Comparison of ENCODE assay signal across 23 cellular contexts in genomic region chr22:20905415-20906386, GRCh38. TPM values are rescaled to one million over a fixed set of nuclear protein-coding genes. Genes with fewer than 3 reads are reported as not detected.
DNase-seq lines count a peak whose midpoint lies in the region; ATAC-seq, FAIRE-seq and TF ChIP-seq lines count a peak whose summit lies in the region.
"Had no signal": no experiment of that assay in that cellular context is flagged by ENCODE, and none has a peak within 500 bp of the region (broad histone marks: within the 10 kb centered on the region; RNA-seq: fewer than 3 reads in every experiment).

No MANE protein-coding gene starts in this region.

- H3K9me3 ChIP-seq in breast epithelium (no peaks in the 10 kb centered on the region), RWPE2 (ENCODE audit: severe bottlenecking) (no peaks in the 10 kb centered on the region), kidney (ENCODE audit: control insufficient read depth in 1 of 2, low read length in 2 of 2) (no peaks in the 10 kb centered on the region), body of pancreas (no peaks in the 10 kb centered on the region)
- H3K9me3 ChIP-seq: MG63, uterus had no signal

- FAIRE-seq in kidney (lab: Jason Lieb, UNC) (no peak), urothelium cell line (lab: Jason Lieb, UNC) (peak; percentile 56)
- FAIRE-seq: GM18507 had no signal

- WGBS in body of pancreas, 2 donors, result 56 to 61% methylated on average over 4 of the region's 4 CpGs

- POLR2A ChIA-PET in MCF 10A (lab: Yijun Ruan, JAX), result interaction anchor here (0.6 to 4.6 kb wide), 17 partner anchors 8 to 787 kb away, joined by 3 to 58 read pairs (median 4); partner anchors contain the start of genes CRKL, LZTR1 and SNAP29
- POLR2A ChIA-PET in activated CD4-positive, alpha-beta T cell treated with anti-CD3 and anti-CD28 coated beads for 36 hours (lab: Charles Lee), result no interaction called here

- H3K4me1 ChIP-seq in breast epithelium (no peaks in the 10 kb centered on the region), RWPE2 (ENCODE audit: insufficient read depth, poor library complexity, severe bottlenecking) (peaks cover 19% of the 10 kb centered on the region), kidney (ENCODE audit: control insufficient read depth in 1 of 2, insufficient read depth in 1 of 2, low read depth in 1 of 2, low read length in 2 of 2) (no peaks in the 10 kb centered on the region), body of pancreas (no peaks in the 10 kb centered on the region)
- H3K4me1 ChIP-seq: uterus had no signal

- H3K27me3 ChIP-seq in breast epithelium (no peaks in the 10 kb centered on the region), RWPE2 (ENCODE audit: insufficient read depth, poor library complexity, severe bottlenecking) (no peaks in the 10 kb centered on the region), body of pancreas (no peaks in the 10 kb centered on the region)
- H3K27me3 ChIP-seq: MG63, uterus had no signal

- CTCF ChIA-PET in MCF 10A (lab: Yijun Ruan, JAX), result interaction anchor here (0.6 to 3.8 kb wide), 6 partner anchors 12 to 393 kb away, joined by 3 to 18 read pairs (median 4); partner anchors contain the start of gene CRKL
- CTCF ChIA-PET in activated CD4-positive, alpha-beta T cell treated with anti-CD3 and anti-CD28 coated beads for 36 hours (lab: Charles Lee), result interaction anchor here (0.6 kb wide), 1 partner anchor 437 kb away, joined by 4 read pairs; no protein-coding TSS in a partner anchor

- H3K4me3 Mint-ChIP-seq in MCF 10A (ENCODE audit: unreplicated experiment), result peak overlapping the region; percentile 52
- H3K4me3 Mint-ChIP-seq in activated CD4-positive, alpha-beta T cell treated with anti-CD3 and anti-CD28 coated beads for 36 hours, result no peak overlapping the region
- H3K4me3 Mint-ChIP-seq: activated CD4-positive, alpha-beta memory T cell treated with anti-CD3 and anti-CD28 coated beads, Interleukin-2, amount 10 ng/mL, durations not matched to agents 7 days and 5 days; activated naive CD8-positive, alpha-beta T cell treated with anti-CD3 and anti-CD28 coated beads, Interleukin-2, amount 10 ng/mL, durations not matched to agents 7 days and 5 days; activated T-cell treated with anti-CD3 and anti-CD28 coated beads, Interleukin-2, amount 50 U/mL, for 24 hours; CD4-positive, CD25-positive, alpha-beta regulatory T cell; nephron; stimulated activated naive CD8-positive, alpha-beta T cell treated with anti-CD3 and anti-CD28 coated beads, Interleukin-15, Interleukin-2, amounts not matched to agents 100 ng/mL and 50 ng/mL, for 24 hours had no signal

- peaks cover 15% of the 10 kb centered on the region for H3K4me1 Mint-ChIP-seq in MCF 10A (ENCODE audit: insufficient read depth, unreplicated experiment)
- H3K4me1 Mint-ChIP-seq in activated CD4-positive, alpha-beta T cell treated with anti-CD3 and anti-CD28 coated beads for 36 hours, result no peaks in the 10 kb centered on the region
- H3K4me1 Mint-ChIP-seq: nephron had no signal

- no peak overlapping the region for H3K9ac ChIP-seq in kidney (ENCODE audit: low read length in 2 of 2)

- H3K27ac ChIP-seq in breast epithelium (no peak overlapping the region), RWPE2 (ENCODE audit: poor library complexity, severe bottlenecking) (peak overlapping the region; percentile 68), kidney (ENCODE audit: low read depth in 2 of 2, low read length in 2 of 2) (no peak overlapping the region), body of pancreas (no peak overlapping the region)

- ATAC-seq in RWPE2 (ENCODE audit: low read depth) (peak; percentile 59), body of pancreas (no peak)
- ATAC-seq in activated CD4-positive, alpha-beta T cell treated with anti-CD3 and anti-CD28 coated beads for 36 hours, result no peak
- ATAC-seq: Panc1 had no signal

- peak overlapping the region; percentile 95 for H3K27ac Mint-ChIP-seq in MCF 10A (ENCODE audit: low read depth, unreplicated experiment)
- H3K27ac Mint-ChIP-seq in activated CD4-positive, alpha-beta T cell treated with anti-CD3 and anti-CD28 coated beads for 36 hours, result no peak overlapping the region
- H3K27ac Mint-ChIP-seq: activated CD4-positive, alpha-beta memory T cell treated with anti-CD3 and anti-CD28 coated beads, Interleukin-2, amount 10 ng/mL, durations not matched to agents 7 days and 5 days; activated naive CD8-positive, alpha-beta T cell treated with anti-CD3 and anti-CD28 coated beads, Interleukin-2, amount 10 ng/mL, durations not matched to agents 7 days and 5 days; activated T-cell treated with anti-CD3 and anti-CD28 coated beads, Interleukin-2, amount 50 U/mL, for 24 hours; CD4-positive, CD25-positive, alpha-beta regulatory T cell; nephron; stimulated activated naive CD8-positive, alpha-beta T cell treated with anti-CD3 and anti-CD28 coated beads, Interleukin-15, Interleukin-2, amounts not matched to agents 100 ng/mL and 50 ng/mL, for 24 hours had no signal

- intact Hi-C loops in MCF 10A (cut with micrococcal nuclease) (no loop called here), breast epithelium (cut with DNase I; ENCODE audit: low total_unique reads) (no loop called here), kidney (cut with DNase I) (no loop called here), body of pancreas (cut with DNase I) (no loop called here)
- intact Hi-C loops in activated CD4-positive, alpha-beta T cell treated with anti-CD3 and anti-CD28 coated beads for 36 hours (cut with DNase I, micrococcal nuclease), result no loop called here

- H3K36me3 ChIP-seq in breast epithelium, result no peaks in the 10 kb centered on the region
- H3K36me3 ChIP-seq in RWPE2 (ENCODE audit: low read depth), result no peaks in the 10 kb centered on the region
- no peaks in the 10 kb centered on the region for H3K36me3 ChIP-seq in kidney (ENCODE audit: control insufficient read depth in 1 of 2, insufficient read depth in 2 of 2, low read length in 2 of 2)
- H3K36me3 ChIP-seq in body of pancreas (replicated peaks in 1 of 2; ENCODE audit: insufficient read depth in 1 of 2, low read depth in 2 of 2), result no peaks in the 10 kb centered on the region
- H3K36me3 ChIP-seq: MG63, uterus had no signal

- peak; percentile 59 for DNase-seq in MCF 10A (ENCODE audit: unreplicated experiment)
- no peak for DNase-seq in breast epithelium (ENCODE audit: low spot score in 2 of 2)
- no peak for DNase-seq in RWPE2 (ENCODE audit: low spot score)
- peak; percentile 4 for DNase-seq in kidney
- DNase-seq in urothelium cell line (ENCODE audit: low spot score), result no peak
- DNase-seq in body of pancreas, result no peak
- no peak for DNase-seq in hepatic stellate cell (ENCODE audit: low spot score)
- no peak for DNase-seq in activated CD4-positive, alpha-beta T cell treated with anti-CD3 and anti-CD28 coated beads for 36 hours
- DNase-seq: ACHN; activated CD4-positive, alpha-beta memory T cell treated with anti-CD3 and anti-CD28 coated beads, Interleukin-2, amount 10 ng/mL, durations not matched to agents 7 days and 5 days; activated naive CD8-positive, alpha-beta T cell treated with anti-CD3 and anti-CD28 coated beads, Interleukin-2, amount 10 ng/mL, durations not matched to agents 7 days and 5 days; activated T-cell treated with anti-CD3 and anti-CD28 coated beads, Interleukin-2, amount 50 U/mL, for 24 hours; CD4-positive, CD25-positive, alpha-beta regulatory T cell; DMS79; islet precursor cell; NCI-H2029; NCI-H526 had no signal

- TF ChIP-seq POLR2A in breast epithelium (IDR thresholded peaks at IDR 0.05) (no peak), body of pancreas (IDR thresholded peaks at IDR 0.05) (no peak)

- TF ChIP-seq CTCF in MCF 10A (IDR thresholded peaks at IDR 0.05; ENCODE audit: unreplicated experiment), result no peak
- TF ChIP-seq CTCF in breast epithelium (IDR thresholded peaks at IDR 0.05), result no peak
- no peak for TF ChIP-seq CTCF in RWPE2 (IDR thresholded peaks at IDR 0.05; ENCODE audit: poor library complexity, severe bottlenecking)
- TF ChIP-seq CTCF in kidney (IDR thresholded peaks at IDR 0.05; ENCODE audit: borderline replicate concordance, extremely low read depth, insufficient read depth), result no peak
- TF ChIP-seq CTCF in body of pancreas (IDR thresholded peaks at IDR 0.05), result no peak

- no peaks in the 10 kb centered on the region for H3K9me3 Mint-ChIP-seq in MCF 10A (ENCODE audit: unreplicated experiment)
- no peaks in the 10 kb centered on the region for H3K9me3 Mint-ChIP-seq in activated CD4-positive, alpha-beta T cell treated with anti-CD3 and anti-CD28 coated beads for 36 hours (ENCODE audit: low read depth)
- H3K9me3 Mint-ChIP-seq: activated CD4-positive, alpha-beta memory T cell treated with anti-CD3 and anti-CD28 coated beads, Interleukin-2, amount 10 ng/mL, durations not matched to agents 7 days and 5 days; activated naive CD8-positive, alpha-beta T cell treated with anti-CD3 and anti-CD28 coated beads, Interleukin-2, amount 10 ng/mL, durations not matched to agents 7 days and 5 days; activated T-cell treated with anti-CD3 and anti-CD28 coated beads, Interleukin-2, amount 50 U/mL, for 24 hours; nephron; stimulated activated naive CD8-positive, alpha-beta T cell treated with anti-CD3 and anti-CD28 coated beads, Interleukin-15, Interleukin-2, amounts not matched to agents 100 ng/mL and 50 ng/mL, for 24 hours had no signal

- no peaks in the 10 kb centered on the region for H3K27me3 Mint-ChIP-seq in MCF 10A (ENCODE audit: insufficient read depth, unreplicated experiment)
- no peaks in the 10 kb centered on the region for H3K27me3 Mint-ChIP-seq in activated CD4-positive, alpha-beta T cell treated with anti-CD3 and anti-CD28 coated beads for 36 hours
- H3K27me3 Mint-ChIP-seq: activated T-cell treated with anti-CD3 and anti-CD28 coated beads, Interleukin-2, amount 50 U/mL, for 24 hours had no signal

- no peaks in the 10 kb centered on the region for H3K36me3 Mint-ChIP-seq in MCF 10A (ENCODE audit: insufficient read depth, unreplicated experiment)
- no peaks in the 10 kb centered on the region for H3K36me3 Mint-ChIP-seq in activated CD4-positive, alpha-beta T cell treated with anti-CD3 and anti-CD28 coated beads for 36 hours (ENCODE audit: low read depth)
- H3K36me3 Mint-ChIP-seq: activated naive CD8-positive, alpha-beta T cell treated with anti-CD3 and anti-CD28 coated beads, Interleukin-2, amount 10 ng/mL, durations not matched to agents 7 days and 5 days; CD4-positive, CD25-positive, alpha-beta regulatory T cell had no signal

- no peak overlapping the region for H3K4me3 ChIP-seq in breast epithelium
- H3K4me3 ChIP-seq in RWPE2 (ENCODE audit: severe bottlenecking), result no peak overlapping the region
- H3K4me3 ChIP-seq in kidney (ENCODE audit: low read length in 2 of 2), result no peak overlapping the region
- H3K4me3 ChIP-seq in body of pancreas, result no peak overlapping the region
- H3K4me3 ChIP-seq: MG63, uterus had no signal

- no TSS peak for BruUV-seq in MCF 10A (replicated peaks; lab: Mats Ljungman, UMichigan)

RNA-seq across cellular contexts. Expression of gene CRKL, which starts 11.5 kb away (rescaled TPM):
- 74.0 and 76.1 TPM in 2 replicates for total RNA-seq in MCF 10A (2022)
- 10 to 100 TPM; 36.8 to 46.5 (median 42.3) TPM for total RNA-seq in breast epithelium
- total RNA-seq in kidney, result 44.7 TPM
- 11.9 TPM for polyA plus RNA-seq in kidney (ENCODE audit: insufficient read depth, low read depth, low replicate concordance)
- 10 to 100 TPM; 18.2 to 25.4 TPM for total RNA-seq in body of pancreas
- total RNA-seq in activated CD4-positive, alpha-beta T cell treated with anti-CD3 and anti-CD28 coated beads for 36 hours, result 10 to 100 TPM; 80.8 to 92.0 TPM

RNA-seq across cellular contexts. Expression of gene SNAP29, which starts 46.9 kb away (rescaled TPM):
- 28.7 and 39.0 TPM in 2 replicates for total RNA-seq in MCF 10A (2022)
- 10 to 100 TPM; 17.7 to 28.2 (median 22.5) TPM for total RNA-seq in breast epithelium
- total RNA-seq in kidney, result 25.4 TPM
- 26.8 TPM for polyA plus RNA-seq in kidney (ENCODE audit: insufficient read depth, low read depth, low replicate concordance)
- total RNA-seq in body of pancreas, result 1 to 10 TPM; 7.6 to 9.6 TPM
- total RNA-seq in activated CD4-positive, alpha-beta T cell treated with anti-CD3 and anti-CD28 coated beads for 36 hours, result 10 to 100 TPM; 22.8 to 33.8 TPM

RNA-seq across cellular contexts. Expression of gene PI4KA, which starts 47.1 kb away (rescaled TPM):
- total RNA-seq in MCF 10A (2022) (39.0 and 41.3 TPM in 2 replicates), breast epithelium (100 to 1,000 TPM in 1 of 3 donors, 10 to 100 TPM in 2; 62.7 to 103 (median 73.5) TPM), kidney (92.8 TPM), body of pancreas (10 to 100 TPM; 42.5 to 47.2 TPM)
- polyA plus RNA-seq in kidney (ENCODE audit: insufficient read depth, low read depth, low replicate concordance), result 37.3 TPM
- 10 to 100 TPM; 52.8 TPM for total RNA-seq in activated CD4-positive, alpha-beta T cell treated with anti-CD3 and anti-CD28 coated beads for 36 hours

Comparison
In these comparisons a context has a peak if more than half of its experiments do, and no peak if none do; other contexts are left out.
1. DNase-seq: peak in MCF 10A (single experiment) and kidney (single experiment); none in breast epithelium (0 of 2), RWPE2 (single experiment), urothelium cell line (single experiment), body of pancreas (0 of 4), hepatic stellate cell (single experiment) and activated CD4-positive, alpha-beta T cell treated with anti-CD3 and anti-CD28 coated beads for 36 hours (single experiment).